Comparison of ENCODE assay signal across 1 cellular context in the genomic region with DNA sequence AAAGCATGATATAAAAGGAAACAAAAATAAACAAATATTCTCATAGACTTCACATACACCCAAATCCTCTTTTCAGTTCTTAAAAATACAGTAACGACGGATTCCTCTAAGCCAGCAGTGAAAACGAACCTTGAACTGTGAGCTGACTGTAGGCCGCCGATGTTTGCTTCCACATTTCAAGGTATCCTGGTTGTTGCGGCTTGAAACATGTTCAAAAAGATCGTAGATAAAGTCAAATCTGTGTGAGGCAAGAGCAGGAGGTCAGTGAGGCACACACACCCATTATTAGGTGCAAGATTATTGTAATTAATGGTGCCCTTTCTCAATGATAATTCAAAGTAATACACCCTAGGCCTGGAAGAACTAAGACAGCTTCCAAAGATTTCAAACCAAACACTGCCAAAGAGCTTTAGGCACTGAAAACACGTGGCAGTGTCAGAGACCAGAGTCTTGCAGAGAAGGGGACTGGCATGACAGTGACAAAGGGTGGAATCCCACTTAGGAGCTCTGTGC.
TF ChIP-seq lines count a peak whose summit lies in the region.

No MANE protein-coding gene starts in this region.

TF ChIP-seq in HepG2, 621 proteins besides CTCF, POLR2A, EP300 and RAD21 (continued from another document and continues in another):
- TF ChIP-seq ZNF605 (CRISPR knock-in tag; IDR thresholded peaks at IDR 0.05) = no peak
- peak; percentile 67; the same call in 1 of the 2 replicates for TF ChIP-seq ZNF878 (CRISPR knock-in tag; IDR thresholded peaks at IDR 0.05)
- TF ChIP-seq RXRB (CRISPR knock-in tag; IDR thresholded peaks at IDR 0.05; ENCODE audit: borderline replicate concordance) = peak; percentile 54
- TF ChIP-seq ZNF720 (CRISPR knock-in tag; IDR thresholded peaks at IDR 0.05) = no peak
- no peak for TF ChIP-seq ZBTB42 (CRISPR knock-in tag; IDR thresholded peaks at IDR 0.05)
- TF ChIP-seq ZNF619 (CRISPR knock-in tag; IDR thresholded peaks at IDR 0.05) = no peak
- TF ChIP-seq ZNF574 (CRISPR knock-in tag; IDR thresholded peaks at IDR 0.05) = 0 out of 2 replicates have a peak, but pooled peaks have one; percentile 27
- TF ChIP-seq SNAPC4 (CRISPR knock-in tag; IDR thresholded peaks at IDR 0.05) = no peak
- no peak for TF ChIP-seq ZNF543 (CRISPR knock-in tag; IDR thresholded peaks at IDR 0.05)
- no peak for TF ChIP-seq SIN3B (IDR thresholded peaks at IDR 0.05; ENCODE audit: low read length)
- peak; percentile 81; the same call in 1 of the 2 replicates for TF ChIP-seq HMG20A (CRISPR knock-in tag; IDR thresholded peaks at IDR 0.05; ENCODE audit: borderline replicate concordance)
- peak; percentile 77; the same call in 1 of the 2 replicates for TF ChIP-seq ZNF792 (CRISPR knock-in tag; IDR thresholded peaks at IDR 0.05)
- no peak for TF ChIP-seq TEAD2 (CRISPR knock-in tag; IDR thresholded peaks at IDR 0.05)
- TF ChIP-seq ZNF432 (CRISPR knock-in tag; IDR thresholded peaks at IDR 0.05; ENCODE audit: borderline replicate concordance) = no peak
- TF ChIP-seq GABPA (IDR thresholded peaks at IDR 0.05; ENCODE audit: low read depth, low read length) = no peak
- no peak for TF ChIP-seq GABPA (CRISPR knock-in tag; IDR thresholded peaks at IDR 0.05; ENCODE audit: low read depth)
- TF ChIP-seq, protein P1, sequence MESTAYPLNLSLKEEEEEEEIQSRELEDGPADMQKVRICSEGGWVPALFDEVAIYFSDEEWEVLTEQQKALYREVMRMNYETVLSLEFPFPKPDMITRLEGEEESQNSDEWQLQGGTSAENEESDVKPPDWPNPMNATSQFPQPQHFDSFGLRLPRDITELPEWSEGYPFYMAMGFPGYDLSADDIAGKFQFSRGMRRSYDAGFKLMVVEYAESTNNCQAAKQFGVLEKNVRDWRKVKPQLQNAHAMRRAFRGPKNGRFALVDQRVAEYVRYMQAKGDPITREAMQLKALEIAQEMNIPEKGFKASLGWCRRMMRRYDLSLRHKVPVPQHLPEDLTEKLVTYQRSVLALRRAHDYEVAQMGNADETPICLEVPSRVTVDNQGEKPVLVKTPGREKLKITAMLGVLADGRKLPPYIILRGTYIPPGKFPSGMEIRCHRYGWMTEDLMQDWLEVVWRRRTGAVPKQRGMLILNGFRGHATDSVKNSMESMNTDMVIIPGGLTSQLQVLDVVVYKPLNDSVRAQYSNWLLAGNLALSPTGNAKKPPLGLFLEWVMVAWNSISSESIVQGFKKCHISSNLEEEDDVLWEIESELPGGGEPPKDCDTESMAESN (CRISPR knock-in tag; conservative IDR thresholded peaks at IDR 0.05) = peak; percentile 52; the same call in 1 of the 2 replicates
- TF ChIP-seq CENPT (CRISPR knock-in tag; IDR thresholded peaks at IDR 0.05; ENCODE audit: low read depth) = no peak
- peak; percentile 69 for TF ChIP-seq FOXJ3 (CRISPR knock-in tag; IDR thresholded peaks at IDR 0.05; ENCODE audit: borderline replicate concordance)
- TF ChIP-seq, protein P2, sequence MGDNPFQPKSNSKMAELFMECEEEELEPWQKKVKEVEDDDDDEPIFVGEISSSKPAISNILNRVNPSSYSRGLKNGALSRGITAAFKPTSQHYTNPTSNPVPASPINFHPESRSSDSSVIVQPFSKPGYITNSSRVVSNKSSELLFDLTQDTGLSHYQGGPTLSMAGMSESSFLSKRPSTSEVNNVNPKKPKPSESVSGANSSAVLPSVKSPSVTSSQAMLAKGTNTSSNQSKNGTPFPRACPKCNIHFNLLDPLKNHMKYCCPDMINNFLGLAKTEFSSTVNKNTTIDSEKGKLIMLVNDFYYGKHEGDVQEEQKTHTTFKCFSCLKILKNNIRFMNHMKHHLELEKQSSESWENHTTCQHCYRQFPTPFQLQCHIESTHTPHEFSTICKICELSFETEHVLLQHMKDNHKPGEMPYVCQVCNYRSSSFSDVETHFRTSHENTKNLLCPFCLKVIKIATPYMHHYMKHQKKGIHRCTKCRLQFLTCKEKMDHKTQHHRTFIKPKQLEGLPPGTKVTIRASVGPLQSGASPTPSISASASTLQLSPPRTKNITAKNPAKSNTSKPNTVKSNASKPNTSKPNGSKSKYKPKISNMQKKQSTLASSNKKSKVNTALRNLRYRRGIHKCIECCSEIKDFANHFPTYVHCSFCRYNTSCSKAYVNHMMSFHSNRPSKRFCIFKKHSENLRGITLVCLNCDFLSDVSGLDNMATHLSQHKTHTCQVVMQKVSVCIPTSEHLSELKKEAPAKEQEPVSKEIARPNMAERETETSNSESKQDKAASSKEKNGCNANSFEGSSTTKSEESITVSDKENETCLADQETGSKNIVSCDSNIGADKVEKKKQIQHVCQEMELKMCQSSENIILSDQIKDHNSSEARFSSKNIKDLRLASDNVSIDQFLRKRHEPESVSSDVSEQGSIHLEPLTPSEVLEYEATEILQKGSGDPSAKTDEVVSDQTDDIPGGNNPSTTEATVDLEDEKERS (CRISPR knock-in tag; IDR thresholded peaks at IDR 0.05) = no peak
- no peak for TF ChIP-seq PRDM15 (CRISPR knock-in tag; IDR thresholded peaks at IDR 0.05)
- TF ChIP-seq ZFAT (CRISPR knock-in tag; conservative IDR thresholded peaks at IDR 0.05) = no peak
- TF ChIP-seq, protein P3, sequence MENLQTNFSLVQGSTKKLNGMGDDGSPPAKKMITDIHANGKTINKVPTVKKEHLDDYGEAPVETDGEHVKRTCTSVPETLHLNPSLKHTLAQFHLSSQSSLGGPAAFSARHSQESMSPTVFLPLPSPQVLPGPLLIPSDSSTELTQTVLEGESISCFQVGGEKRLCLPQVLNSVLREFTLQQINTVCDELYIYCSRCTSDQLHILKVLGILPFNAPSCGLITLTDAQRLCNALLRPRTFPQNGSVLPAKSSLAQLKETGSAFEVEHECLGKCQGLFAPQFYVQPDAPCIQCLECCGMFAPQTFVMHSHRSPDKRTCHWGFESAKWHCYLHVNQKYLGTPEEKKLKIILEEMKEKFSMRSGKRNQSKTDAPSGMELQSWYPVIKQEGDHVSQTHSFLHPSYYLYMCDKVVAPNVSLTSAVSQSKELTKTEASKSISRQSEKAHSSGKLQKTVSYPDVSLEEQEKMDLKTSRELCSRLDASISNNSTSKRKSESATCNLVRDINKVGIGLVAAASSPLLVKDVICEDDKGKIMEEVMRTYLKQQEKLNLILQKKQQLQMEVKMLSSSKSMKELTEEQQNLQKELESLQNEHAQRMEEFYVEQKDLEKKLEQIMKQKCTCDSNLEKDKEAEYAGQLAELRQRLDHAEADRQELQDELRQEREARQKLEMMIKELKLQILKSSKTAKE (CRISPR knock-in tag; IDR thresholded peaks at IDR 0.05; ENCODE audit: borderline replicate concordance) = no peak
- no peak for TF ChIP-seq HOXD1 (CRISPR knock-in tag; IDR thresholded peaks at IDR 0.05)
- TF ChIP-seq TSC22D2 (CRISPR knock-in tag; IDR thresholded peaks at IDR 0.05; ENCODE audit: borderline replicate concordance) = no peak
- TF ChIP-seq TIGD3 (CRISPR knock-in tag; IDR thresholded peaks at IDR 0.05; ENCODE audit: borderline replicate concordance) = no peak
- TF ChIP-seq JARID2 (CRISPR knock-in tag; IDR thresholded peaks at IDR 0.05; ENCODE audit: insufficient replicate concordance) = no peak
- no peak for TF ChIP-seq GRHL1 (CRISPR knock-in tag; conservative IDR thresholded peaks at IDR 0.05)
- no peak for TF ChIP-seq ZNF576 (CRISPR knock-in tag; IDR thresholded peaks at IDR 0.05)
- TF ChIP-seq GATAD2A (CRISPR knock-in tag; IDR thresholded peaks at IDR 0.05) = peak; percentile 84
- TF ChIP-seq ERF (CRISPR knock-in tag; IDR thresholded peaks at IDR 0.05) = peak; percentile 27; the same call in 1 of the 2 replicates
- TF ChIP-seq KAT2B (IDR thresholded peaks at IDR 0.05; ENCODE audit: borderline replicate concordance, low read depth, low read length) = no peak
